In genomic region chr2:136408795-136409194, GRCh38 we compare ENCODE assay signal across 31 cellular contexts.
"Had no signal": no experiment of that assay in that cellular context is flagged by ENCODE, and none has a peak within 500 bp of the region (broad histone marks: within the 10 kb centered on the region; RNA-seq: fewer than 3 reads in every experiment).

No MANE protein-coding gene starts in this region.

- H3K4me3 Mint-ChIP-seq: activated B cell treated with CpG ODN at 0.5 μM for 24 hours; activated naive CD4-positive, alpha-beta T cell treated with anti-CD3 and anti-CD28 coated beads for 36 hours; activated naive CD8-positive, alpha-beta T cell treated with anti-CD3 and anti-CD28 coated beads, Interleukin-2, amount 10 ng/mL, durations not matched to agents 7 days and 5 days; brain; immature natural killer cell; memory B cell; naive thymus-derived CD4-positive, alpha-beta T cell; T-helper 2 cell treated with Interferon-gamma antibody and Interleukin-4, amounts not matched to agents 5 μg/mL and 100 μg/mL, for 36 hours had no signal

- H3K36me3 Mint-ChIP-seq: activated naive CD8-positive, alpha-beta T cell treated with anti-CD3 and anti-CD28 coated beads, Interleukin-2, amount 10 ng/mL, durations not matched to agents 7 days and 5 days; brain; immature natural killer cell; memory B cell; naive thymus-derived CD4-positive, alpha-beta T cell had no signal

- H3K27ac Mint-ChIP-seq: activated B cell treated with CpG ODN at 0.5 μM for 24 hours; activated naive CD4-positive, alpha-beta T cell treated with anti-CD3 and anti-CD28 coated beads for 36 hours; activated naive CD8-positive, alpha-beta T cell treated with anti-CD3 and anti-CD28 coated beads, Interleukin-2, amount 10 ng/mL, durations not matched to agents 7 days and 5 days; immature natural killer cell; memory B cell; naive thymus-derived CD4-positive, alpha-beta T cell; T-helper 2 cell treated with Interferon-gamma antibody and Interleukin-4, amounts not matched to agents 5 μg/mL and 100 μg/mL, for 36 hours had no signal

- H3K4me1 Mint-ChIP-seq: immature natural killer cell had no signal

- H3K36me3 ChIP-seq: ascending aorta, cardiac muscle cell, gastroesophageal sphincter, heart left ventricle, ovary, prostate gland, suprapubic skin, tibial nerve had no signal

- DNase-seq: activated B cell treated with CpG ODN at 0.5 μM for 24 hours; activated CD4-positive, alpha-beta T cell treated with anti-CD3 and anti-CD28 coated beads for 48 hours; activated CD4-positive, alpha-beta T cell treated with anti-CD3 and anti-CD28 coated beads, Interleukin-2, amount 50 U/mL, for 48 hours; activated effector memory CD4-positive, alpha-beta T cell treated with Interleukin-2 at 50 U/mL for 16 hours; activated naive CD4-positive, alpha-beta T cell treated with anti-CD3 and anti-CD28 coated beads for 36 hours; activated naive CD8-positive, alpha-beta T cell treated with anti-CD3 and anti-CD28 coated beads, Interleukin-2, amount 10 ng/mL, durations not matched to agents 7 days and 5 days; activated T-cell treated with anti-CD3 and anti-CD28 coated beads, Interleukin-2, amount 50 U/mL, for 48 hours; dorsolateral prefrontal cortex; effector memory CD4-positive, alpha-beta T cell; heart left ventricle; kidney; midbrain; naive thymus-derived CD4-positive, alpha-beta T cell; ovary; retina; stimulated activated CD4-positive, alpha-beta T cell treated with anti-CD3 and anti-CD28 coated beads, Interleukin-12 subunit alpha, Interleukin-12 subunit beta, amount 100 ng/mL, for 4 hours; stimulated activated CD4-positive, alpha-beta T cell treated with anti-CD3 and anti-CD28 coated beads, Interleukin-4, amount 100 ng/mL, for 1 hour; T-helper 1 cell had no signal

- H3K9me3 ChIP-seq: ascending aorta, gastroesophageal sphincter, heart left ventricle, ovary, prostate gland, suprapubic skin, tibial nerve had no signal

- FAIRE-seq: kidney had no signal

- H3K4me1 ChIP-seq: ascending aorta, gastroesophageal sphincter, heart left ventricle, prostate gland, suprapubic skin, tibial nerve had no signal

- H3K27me3 ChIP-seq: ascending aorta, cardiac muscle cell, ovary had no signal

- H3K27ac ChIP-seq: ascending aorta, cardiac muscle cell, coronary artery, dorsolateral prefrontal cortex, gastroesophageal sphincter, heart left ventricle, ovary, prostate gland, skin epidermis, suprapubic skin, tibial nerve had no signal

- ATAC-seq: gastroesophageal sphincter, heart left ventricle, sciatic nerve had no signal

- H3K4me3 ChIP-seq: ascending aorta, cardiac muscle cell, coronary artery, dorsolateral prefrontal cortex, gastroesophageal sphincter, heart left ventricle, ovary, prostate gland, skin epidermis, suprapubic skin, tibial nerve had no signal

- H3K9me3 Mint-ChIP-seq: activated B cell treated with CpG ODN at 0.5 μM for 24 hours; activated naive CD4-positive, alpha-beta T cell treated with anti-CD3 and anti-CD28 coated beads for 36 hours; activated naive CD8-positive, alpha-beta T cell treated with anti-CD3 and anti-CD28 coated beads, Interleukin-2, amount 10 ng/mL, durations not matched to agents 7 days and 5 days; brain; immature natural killer cell; memory B cell; naive thymus-derived CD4-positive, alpha-beta T cell; T-helper 2 cell treated with Interferon-gamma antibody and Interleukin-4, amounts not matched to agents 5 μg/mL and 100 μg/mL, for 36 hours had no signal
